ENCODE assay signal across 8 cellular contexts in the genomic region with DNA sequence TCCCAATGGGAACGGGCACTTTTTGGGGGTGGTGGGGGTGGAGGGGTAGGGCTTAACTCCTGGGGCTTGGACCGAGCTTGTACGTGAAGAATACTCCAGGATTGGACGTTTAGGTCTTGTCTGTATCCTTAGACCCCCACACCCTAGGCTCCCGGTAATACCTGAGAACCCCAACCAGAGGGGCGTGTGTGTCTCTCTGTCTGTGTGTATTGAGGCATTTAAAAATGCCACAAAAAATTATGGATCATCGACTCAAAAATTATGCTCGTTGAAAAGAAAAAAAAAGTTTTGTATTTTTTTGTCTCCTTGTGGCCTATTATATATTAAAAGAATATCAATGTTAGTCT. TPM values are rescaled to one million over a fixed set of nuclear protein-coding genes. Genes with fewer than 3 reads are reported as not detected.
DNase-seq lines count a peak whose midpoint lies in the region; ATAC-seq, FAIRE-seq and TF ChIP-seq lines count a peak whose summit lies in the region.

No MANE protein-coding gene starts in this region.

- no peaks in the 10 kb centered on the region for H3K27me3 Mint-ChIP-seq in MCF 10A (ENCODE audit: insufficient read depth, unreplicated experiment)

- no peak for DNase-seq in AG10803 (ENCODE audit: low read depth)
- DNase-seq in MCF 10A (ENCODE audit: unreplicated experiment), result no peak
- DNase-seq in foreskin melanocyte, result no peak
- no peak for DNase-seq in cerebellar cortex (ENCODE audit: low spot score)
- no peak for DNase-seq in CD1c-positive myeloid dendritic cell (ENCODE audit: extremely low spot score)
- no peak for DNase-seq in urothelium cell line (ENCODE audit: low spot score)

- peaks cover 9% of the 10 kb centered on the region for H3K4me1 ChIP-seq in muscle layer of colon (ENCODE audit: insufficient read depth, low read length)

- peak; percentile 1 for ATAC-seq in HG03095 (IDR thresholded peaks at IDR 0.05; ENCODE audit: unreplicated experiment)

- CTCF ChIA-PET in MCF 10A (lab: Yijun Ruan, JAX), result interaction anchor here (0.7 to 3.1 kb wide), 15 partner anchors 15 to 140 kb away, joined by 3 to 28 read pairs (median 4); no protein-coding TSS in a partner anchor

- H3K9me3 ChIP-seq in muscle layer of colon (ENCODE audit: low read length), result no peaks in the 10 kb centered on the region

- peaks cover 25% of the 10 kb centered on the region for H3K4me1 Mint-ChIP-seq in MCF 10A (ENCODE audit: insufficient read depth, unreplicated experiment)

- peaks cover 8% of the 10 kb centered on the region for H3K36me3 Mint-ChIP-seq in MCF 10A (ENCODE audit: insufficient read depth, unreplicated experiment)

- no peak for FAIRE-seq in urothelium cell line (lab: Jason Lieb, UNC)

- BruUV-seq in MCF 10A (replicated peaks; lab: Mats Ljungman, UMichigan), result no TSS peak

- no peak for TF ChIP-seq CTCF in AG10803 (conservative IDR thresholded peaks at IDR 0.05; ENCODE audit: low read length)
- no peak for TF ChIP-seq CTCF in MCF 10A (IDR thresholded peaks at IDR 0.05; ENCODE audit: unreplicated experiment)

- POLR2A ChIA-PET in MCF 10A (lab: Yijun Ruan, JAX), result interaction anchor here (0.5 to 3.8 kb wide), 52 partner anchors 9 to 693 kb away, joined by 3 to 129 read pairs (median 6); a partner anchor contains a TSS

- H3K27me3 ChIP-seq in muscle layer of colon (ENCODE audit: control insufficient read depth in 1 of 2, insufficient read depth in 2 of 2, low read length in 2 of 2), result no peaks in the 10 kb centered on the region

- peak overlapping the region; percentile 90 for H3K27ac Mint-ChIP-seq in MCF 10A (ENCODE audit: low read depth, unreplicated experiment)

- H3K9me3 Mint-ChIP-seq in MCF 10A (ENCODE audit: unreplicated experiment), result no peaks in the 10 kb centered on the region

- peak overlapping the region; percentile 78 for H3K9ac ChIP-seq in muscle layer of colon (ENCODE audit: low read length)

- H3K4me3 ChIP-seq in AG10803 (ENCODE audit: low read length), result peak overlapping the region; percentile 90
- H3K4me3 ChIP-seq in muscle layer of colon (ENCODE audit: low read depth in 1 of 2, low read length in 2 of 2), result peak overlapping the region; percentile 70 to 89

- H3K4me3 Mint-ChIP-seq in MCF 10A (ENCODE audit: unreplicated experiment), result peak overlapping the region; percentile 85

- intact Hi-C loops in MCF 10A (cut with micrococcal nuclease), result loop anchor here (1.0 to 2.0 kb wide), 4 partner anchors 25 to 111 kb away; no protein-coding TSS in a partner anchor

- H3K36me3 ChIP-seq in muscle layer of colon (ENCODE audit: insufficient read depth, low read length), result no peaks in the 10 kb centered on the region

- H3K27ac ChIP-seq in muscle layer of colon (ENCODE audit: low read depth, low read length), result peak overlapping the region; percentile 95

RNA-seq across cellular contexts. Expression of a gene that starts 0.5 kb away (rescaled TPM):
- 82.6 and 87.7 TPM in 2 replicates for total RNA-seq in MCF 10A (2022)
